15 cellular contexts compared by ENCODE assay signal in genomic region chr10:126229701-126230100, GRCh38.
"Had no signal": no experiment of that assay in that cellular context is flagged by ENCODE, and none has a peak within 500 bp of the region (broad histone marks: within the 10 kb centered on the region; RNA-seq: fewer than 3 reads in every experiment).

No MANE protein-coding gene starts in this region.

- ATAC-seq: esophagus mucosa; gastrocnemius medialis; left colon; naive thymus-derived CD4-positive, alpha-beta T cell; right cardiac atrium; upper lobe of right lung had no signal

- H3K27ac Mint-ChIP-seq: naive thymus-derived CD4-positive, alpha-beta T cell; nephron progenitor cell had no signal

- H3K36me3 Mint-ChIP-seq: naive thymus-derived CD4-positive, alpha-beta T cell had no signal

- H3K27me3 ChIP-seq: gastrocnemius medialis, tibial artery, upper lobe of right lung, vagina had no signal

- H3K4me1 ChIP-seq: gastrocnemius medialis, tibial artery, upper lobe of right lung, vagina had no signal

- H3K4me3 Mint-ChIP-seq: naive thymus-derived CD4-positive, alpha-beta T cell; nephron progenitor cell had no signal

- H3K4me1 Mint-ChIP-seq: naive thymus-derived CD4-positive, alpha-beta T cell had no signal

- H3K9me3 Mint-ChIP-seq: nephron progenitor cell had no signal

- DNase-seq: effector memory CD4-positive, alpha-beta T cell; gastrocnemius medialis; left colon; mesendoderm; naive thymus-derived CD4-positive, alpha-beta T cell; nephron progenitor cell; posterior cingulate gyrus; right cardiac atrium; small intestine; stimulated activated CD4-positive, alpha-beta T cell treated with anti-CD3 and anti-CD28 coated beads, Interleukin-12 subunit alpha, Interleukin-12 subunit beta, amount 100 ng/mL, for 4 hours; stimulated activated naive CD4-positive, alpha-beta T cell treated with Interleukin-2 at 50 U/mL for 16 hours; tibial artery; upper lobe of right lung had no signal

- H3K4me3 ChIP-seq: gastrocnemius medialis, tibial artery, upper lobe of right lung, vagina had no signal

- H3K9me3 ChIP-seq: gastrocnemius medialis, tibial artery, upper lobe of right lung, vagina had no signal

- H3K27ac ChIP-seq: gastrocnemius medialis, tibial artery, upper lobe of right lung, vagina had no signal

- H3K36me3 ChIP-seq: gastrocnemius medialis, tibial artery, upper lobe of right lung, vagina had no signal
